Comparison of ENCODE assay signal across 28 cellular contexts in the genomic region with DNA sequence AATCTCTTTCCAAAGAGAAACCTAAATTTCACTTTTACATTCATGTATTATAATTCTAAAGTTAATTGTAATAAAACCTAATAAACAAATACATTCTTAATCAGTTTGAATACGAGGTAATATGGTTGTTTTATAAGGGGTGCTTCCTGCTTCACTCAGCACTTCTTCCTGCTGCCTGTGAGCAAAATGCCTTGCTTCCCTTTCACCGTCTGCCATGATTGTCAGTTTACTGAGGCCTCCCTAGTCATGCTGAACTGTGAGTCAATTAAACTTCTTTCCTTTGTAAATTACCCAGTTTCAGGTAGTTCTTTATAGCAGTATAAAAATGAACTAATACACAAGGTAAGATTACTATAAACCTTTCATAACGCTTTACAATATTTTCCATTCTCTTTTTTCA.
"Had no signal": no experiment of that assay in that cellular context is flagged by ENCODE, and none has a peak within 500 bp of the region (broad histone marks: within the 10 kb centered on the region; RNA-seq: fewer than 3 reads in every experiment).

No MANE protein-coding gene starts in this region.

- H3K27ac ChIP-seq: breast epithelium, esophagus muscularis mucosa, foreskin keratinocyte, heart right ventricle, left ventricle myocardium inferior, ovary, right lobe of liver, thoracic aorta, uterus had no signal

- H3K27me3 Mint-ChIP-seq: activated CD4-positive, alpha-beta memory T cell treated with anti-CD3 and anti-CD28 coated beads, Interleukin-2, amount 10 ng/mL, durations not matched to agents 7 days and 5 days; activated CD4-positive, alpha-beta T cell treated with anti-CD3 and anti-CD28 coated beads, Interleukin-2, amount 10 ng/mL, durations not matched to agents 7 days and 5 days; activated naive CD4-positive, alpha-beta T cell treated with anti-CD3 and anti-CD28 coated beads, Interleukin-2, amount 50 U/mL, for 24 hours; activated T-cell treated with anti-CD3 and anti-CD28 coated beads, Interleukin-2, amount 50 U/mL, for 24 hours; natural killer cell treated with Interleukin-12 subunit alpha and Interleukin-12 subunit beta and Interleukin-15 and Interleukin-18, amount 100 ng/mL, for 72 hours; progenitor cell of endocrine pancreas; stimulated activated naive CD8-positive, alpha-beta T cell treated with anti-CD3 and anti-CD28 coated beads, Interleukin-15, Interleukin-2, amounts not matched to agents 100 ng/mL and 50 ng/mL, for 24 hours had no signal

- DNase-seq: activated CD4-positive, alpha-beta memory T cell treated with anti-CD3 and anti-CD28 coated beads, Interleukin-2, amount 10 ng/mL, durations not matched to agents 7 days and 5 days; activated CD4-positive, alpha-beta T cell treated with anti-CD3 and anti-CD28 coated beads for 1 hour; activated CD4-positive, alpha-beta T cell treated with anti-CD3 and anti-CD28 coated beads, Interleukin-2, amount 10 ng/mL, durations not matched to agents 7 days and 5 days; activated CD8-positive, alpha-beta memory T cell treated with anti-CD3 and anti-CD28 coated beads, Interleukin-2, amount 50 U/mL, for 48 hours; activated gamma-delta T cell treated with Interleukin-2 at 50 U/mL for 16 hours; activated T-cell treated with anti-CD3 and anti-CD28 coated beads, Interleukin-2, amount 50 U/mL, for 24 hours; central memory CD4-positive, alpha-beta T cell; endodermal cell; foreskin keratinocyte; heart right ventricle; islet precursor cell; left ventricle myocardium inferior; mucosa of descending colon; ovary; right lobe of liver; stimulated activated CD4-positive, alpha-beta T cell treated with anti-CD3 and anti-CD28 coated beads, Interleukin-12 subunit alpha, Interleukin-12 subunit beta, amount 100 ng/mL, for 4 hours; stimulated activated CD4-positive, alpha-beta T cell treated with anti-CD3 and anti-CD28 coated beads, Interleukin-4, amount 100 ng/mL, for 24 hours; trophoblast cell; uterus had no signal

- H3K36me3 ChIP-seq: breast epithelium, esophagus muscularis mucosa, heart right ventricle, left ventricle myocardium inferior, ovary, right lobe of liver, thoracic aorta, uterus had no signal

- H3K27me3 ChIP-seq: breast epithelium, esophagus muscularis mucosa, foreskin keratinocyte, heart right ventricle, ovary, right lobe of liver, uterus had no signal

- H3K36me3 Mint-ChIP-seq: activated naive CD4-positive, alpha-beta T cell treated with anti-CD3 and anti-CD28 coated beads, Interleukin-2, amount 50 U/mL, for 24 hours; stimulated activated effector memory CD8-positive, alpha-beta T cell treated with anti-CD3 and anti-CD28 coated beads, Interleukin-12 subunit alpha, Interleukin-12 subunit beta, amount 100 ng/mL, for 72 hours had no signal

- H3K4me1 Mint-ChIP-seq: activated CD4-positive, alpha-beta memory T cell treated with anti-CD3 and anti-CD28 coated beads, Interleukin-2, amount 10 ng/mL, durations not matched to agents 7 days and 5 days; activated CD4-positive, alpha-beta T cell treated with anti-CD3 and anti-CD28 coated beads, Interleukin-2, amount 10 ng/mL, durations not matched to agents 7 days and 5 days; activated naive CD4-positive, alpha-beta T cell treated with anti-CD3 and anti-CD28 coated beads, Interleukin-2, amount 50 U/mL, for 24 hours; stimulated activated effector memory CD8-positive, alpha-beta T cell treated with anti-CD3 and anti-CD28 coated beads, Interleukin-12 subunit alpha, Interleukin-12 subunit beta, amount 100 ng/mL, for 72 hours had no signal

- H3K27ac Mint-ChIP-seq: activated CD4-positive, alpha-beta memory T cell treated with anti-CD3 and anti-CD28 coated beads, Interleukin-2, amount 10 ng/mL, durations not matched to agents 7 days and 5 days; activated CD4-positive, alpha-beta T cell treated with anti-CD3 and anti-CD28 coated beads, Interleukin-2, amount 10 ng/mL, durations not matched to agents 7 days and 5 days; activated naive CD4-positive, alpha-beta T cell treated with anti-CD3 and anti-CD28 coated beads, Interleukin-2, amount 50 U/mL, for 24 hours; activated T-cell treated with anti-CD3 and anti-CD28 coated beads, Interleukin-2, amount 50 U/mL, for 24 hours; endodermal cell; natural killer cell treated with Interleukin-12 subunit alpha and Interleukin-12 subunit beta and Interleukin-15 and Interleukin-18, amount 100 ng/mL, for 72 hours; progenitor cell of endocrine pancreas; stimulated activated effector memory CD8-positive, alpha-beta T cell treated with anti-CD3 and anti-CD28 coated beads, Interleukin-12 subunit alpha, Interleukin-12 subunit beta, amount 100 ng/mL, for 72 hours; stimulated activated naive CD8-positive, alpha-beta T cell treated with anti-CD3 and anti-CD28 coated beads, Interleukin-15, Interleukin-2, amounts not matched to agents 100 ng/mL and 50 ng/mL, for 24 hours had no signal

- H3K9me3 ChIP-seq: breast epithelium, esophagus muscularis mucosa, left ventricle myocardium inferior, ovary, right lobe of liver, thoracic aorta, uterus had no signal

- H3K4me3 ChIP-seq: breast epithelium, esophagus muscularis mucosa, heart right ventricle, left ventricle myocardium inferior, lung, mucosa of descending colon, ovary, right lobe of liver, thoracic aorta, uterus had no signal

- H3K4me1 ChIP-seq: breast epithelium, esophagus muscularis mucosa, foreskin keratinocyte, heart right ventricle, left ventricle myocardium inferior, right lobe of liver, uterus had no signal

- H3K4me3 Mint-ChIP-seq: activated CD4-positive, alpha-beta memory T cell treated with anti-CD3 and anti-CD28 coated beads, Interleukin-2, amount 10 ng/mL, durations not matched to agents 7 days and 5 days; activated CD4-positive, alpha-beta T cell treated with anti-CD3 and anti-CD28 coated beads, Interleukin-2, amount 10 ng/mL, durations not matched to agents 7 days and 5 days; activated naive CD4-positive, alpha-beta T cell treated with anti-CD3 and anti-CD28 coated beads, Interleukin-2, amount 50 U/mL, for 24 hours; activated T-cell treated with anti-CD3 and anti-CD28 coated beads, Interleukin-2, amount 50 U/mL, for 24 hours; endodermal cell; natural killer cell treated with Interleukin-12 subunit alpha and Interleukin-12 subunit beta and Interleukin-15 and Interleukin-18, amount 100 ng/mL, for 72 hours; stimulated activated effector memory CD8-positive, alpha-beta T cell treated with anti-CD3 and anti-CD28 coated beads, Interleukin-12 subunit alpha, Interleukin-12 subunit beta, amount 100 ng/mL, for 72 hours; stimulated activated naive CD8-positive, alpha-beta T cell treated with anti-CD3 and anti-CD28 coated beads, Interleukin-15, Interleukin-2, amounts not matched to agents 100 ng/mL and 50 ng/mL, for 24 hours had no signal

- ATAC-seq: foreskin keratinocyte; heart right ventricle; mucosa of descending colon; natural killer cell treated with Interleukin-12 subunit alpha and Interleukin-12 subunit beta and Interleukin-15 and Interleukin-18, amount 100 ng/mL, for 72 hours; right lobe of liver; stimulated activated effector memory CD8-positive, alpha-beta T cell treated with anti-CD3 and anti-CD28 coated beads, Interleukin-12 subunit alpha, Interleukin-12 subunit beta, amount 100 ng/mL, for 72 hours had no signal
